ENCODE assay signal across 22 cellular contexts in genomic region chr4:152364883-152365282, GRCh38.
"Had no signal": no experiment of that assay in that cellular context is flagged by ENCODE, and none has a peak within 500 bp of the region (broad histone marks: within the 10 kb centered on the region; RNA-seq: fewer than 3 reads in every experiment).

No MANE protein-coding gene starts in this region.

- H3K4me1 ChIP-seq: prostate gland, right atrium auricular region, vagina had no signal

- H3K27me3 Mint-ChIP-seq: activated CD4-positive, alpha-beta memory T cell treated with anti-CD3 and anti-CD28 coated beads, Interleukin-2, amount 10 ng/mL, durations not matched to agents 7 days and 5 days; activated CD4-positive, alpha-beta T cell treated with anti-CD3 and anti-CD28 coated beads, Interleukin-2, amount 10 ng/mL, durations not matched to agents 24 days and 14 days; activated naive CD8-positive, alpha-beta T cell treated with anti-CD3 and anti-CD28 coated beads, Interleukin-2, amount 10 ng/mL, durations not matched to agents 7 days and 5 days; naive thymus-derived CD8-positive, alpha-beta T cell; stimulated activated naive CD8-positive, alpha-beta T cell treated with anti-CD3 and anti-CD28 coated beads, Interleukin-15, Interleukin-2, amounts not matched to agents 100 ng/mL and 50 ng/mL, for 24 hours had no signal

- H3K9me3 ChIP-seq: ovary, prostate gland, vagina had no signal

- H3K27ac Mint-ChIP-seq: activated CD4-positive, alpha-beta memory T cell treated with anti-CD3 and anti-CD28 coated beads, Interleukin-2, amount 10 ng/mL, durations not matched to agents 7 days and 5 days; activated CD4-positive, alpha-beta T cell treated with anti-CD3 and anti-CD28 coated beads, Interleukin-2, amount 10 ng/mL, durations not matched to agents 24 days and 14 days; activated naive CD4-positive, alpha-beta T cell treated with anti-CD3 and anti-CD28 coated beads for 36 hours; activated naive CD8-positive, alpha-beta T cell treated with anti-CD3 and anti-CD28 coated beads, Interleukin-2, amount 10 ng/mL, durations not matched to agents 7 days and 5 days; activated T-cell treated with anti-CD3 and anti-CD28 coated beads, Interleukin-2, amount 50 U/mL, for 72 hours; mesothelial cell of epicardium; stimulated activated naive CD8-positive, alpha-beta T cell treated with anti-CD3 and anti-CD28 coated beads, Interleukin-15, Interleukin-2, amounts not matched to agents 100 ng/mL and 50 ng/mL, for 24 hours had no signal

- H3K4me3 ChIP-seq: left ventricle myocardium inferior, ovary, prostate gland, right atrium auricular region, spleen, vagina had no signal

- H3K4me3 Mint-ChIP-seq: activated CD4-positive, alpha-beta memory T cell treated with anti-CD3 and anti-CD28 coated beads, Interleukin-2, amount 10 ng/mL, durations not matched to agents 7 days and 5 days; activated CD4-positive, alpha-beta T cell treated with anti-CD3 and anti-CD28 coated beads, Interleukin-2, amount 10 ng/mL, durations not matched to agents 24 days and 14 days; activated naive CD4-positive, alpha-beta T cell treated with anti-CD3 and anti-CD28 coated beads for 36 hours; activated naive CD8-positive, alpha-beta T cell treated with anti-CD3 and anti-CD28 coated beads, Interleukin-2, amount 10 ng/mL, durations not matched to agents 7 days and 5 days; activated T-cell treated with anti-CD3 and anti-CD28 coated beads, Interleukin-2, amount 50 U/mL, for 72 hours; mesothelial cell of epicardium; naive thymus-derived CD8-positive, alpha-beta T cell; stimulated activated naive CD8-positive, alpha-beta T cell treated with anti-CD3 and anti-CD28 coated beads, Interleukin-15, Interleukin-2, amounts not matched to agents 100 ng/mL and 50 ng/mL, for 24 hours had no signal

- H3K27ac ChIP-seq: epithelial cell of prostate, ovary, prostate gland, right atrium auricular region, spleen, vagina had no signal

- DNase-seq: activated CD4-positive, alpha-beta memory T cell treated with anti-CD3 and anti-CD28 coated beads, Interleukin-2, amount 10 ng/mL, durations not matched to agents 7 days and 5 days; activated CD4-positive, alpha-beta T cell treated with anti-CD3 and anti-CD28 coated beads, Interleukin-2, amount 10 ng/mL, durations not matched to agents 24 days and 14 days; activated effector memory CD4-positive, alpha-beta T cell treated with Interleukin-2 at 50 U/mL for 16 hours; activated naive CD4-positive, alpha-beta T cell treated with anti-CD3 and anti-CD28 coated beads for 36 hours; activated naive CD8-positive, alpha-beta T cell treated with anti-CD3 and anti-CD28 coated beads, Interleukin-2, amount 10 ng/mL, durations not matched to agents 7 days and 5 days; activated T-cell treated with anti-CD3 and anti-CD28 coated beads, Interleukin-2, amount 50 U/mL, for 72 hours; amniotic stem cell; cortex of kidney; kidney glomerular epithelial cell; left ventricle myocardium inferior; naive thymus-derived CD8-positive, alpha-beta T cell; ovary; spleen; stimulated activated CD4-positive, alpha-beta T cell treated with anti-CD3 and anti-CD28 coated beads, Interleukin-4, amount 100 ng/mL, for 1 hour; substantia nigra; trophoblast cell had no signal

- ATAC-seq: activated T-cell treated with anti-CD3 and anti-CD28 coated beads, Interleukin-2, amount 50 U/mL, for 72 hours; naive thymus-derived CD8-positive, alpha-beta T cell had no signal

- H3K27me3 ChIP-seq: ovary, right atrium auricular region, spleen, vagina had no signal

- H3K36me3 ChIP-seq: ovary, prostate gland, right atrium auricular region, vagina had no signal

- H3K9me3 Mint-ChIP-seq: activated CD4-positive, alpha-beta T cell treated with anti-CD3 and anti-CD28 coated beads, Interleukin-2, amount 10 ng/mL, durations not matched to agents 24 days and 14 days; stimulated activated naive CD8-positive, alpha-beta T cell treated with anti-CD3 and anti-CD28 coated beads, Interleukin-15, Interleukin-2, amounts not matched to agents 100 ng/mL and 50 ng/mL, for 24 hours had no signal
